8 cellular contexts compared by ENCODE assay signal in genomic region chr2:234500394-234501006, GRCh38. TPM values are rescaled to one million over a fixed set of nuclear protein-coding genes. Genes with fewer than 3 reads are reported as not detected.
A peak's percentile ranks its signal among the peaks of the same experiment; 100 is the strongest.
DNase-seq lines count a peak whose midpoint lies in the region; ATAC-seq and TF ChIP-seq lines count a peak whose summit lies in the region.

No MANE protein-coding gene starts in this region.

- intact Hi-C loops in lower lobe of right lung (cut with DNase I): no loop called here

- H3K4me1 Mint-ChIP-seq in chondrocyte (ENCODE audit: low read depth): peaks cover 21% of the 10 kb centered on the region

- H3K27ac Mint-ChIP-seq in chondrocyte (ENCODE audit: unreplicated experiment): no peak overlapping the region

- no peaks in the 10 kb centered on the region for H3K27me3 ChIP-seq in lower lobe of right lung (ENCODE audit: low read depth)

- no peak overlapping the region for H3K4me3 Mint-ChIP-seq in chondrocyte (ENCODE audit: unreplicated experiment)

- H3K27ac ChIP-seq in lower lobe of right lung: no peak overlapping the region

- H3K27me3 Mint-ChIP-seq in chondrocyte (ENCODE audit: low read depth): no peaks in the 10 kb centered on the region

- H3K36me3 ChIP-seq in lower lobe of right lung: no peaks in the 10 kb centered on the region

- H3K9me3 ChIP-seq in lower lobe of right lung: no peaks in the 10 kb centered on the region

- peak; percentile 46 for ATAC-seq in HG02623 (IDR thresholded peaks at IDR 0.05; ENCODE audit: unreplicated experiment)
- peak; percentile 58 to 71 for ATAC-seq in lower lobe of right lung
- ATAC-seq in stimulated activated naive CD8-positive, alpha-beta T cell treated with anti-CD3 and anti-CD28 coated beads, Interleukin-15, Interleukin-2, amounts not matched to agents 100 U/mL and 50 U/mL, for 24 hours: peak; percentile 59

- peaks cover 13% of the 10 kb centered on the region for H3K4me1 ChIP-seq in lower lobe of right lung

- peak; percentile 90 for TF ChIP-seq CTCF in chondrocyte (IDR thresholded peaks at IDR 0.05)
- peak; percentile 67 for TF ChIP-seq CTCF in lower lobe of right lung (IDR thresholded peaks at IDR 0.05)

- DNase-seq in NCI-H2081 (lab: John Stamatoyannopoulos, UW): peak; percentile 36 to 70
- DNase-seq in NCI-H2081 treated with DMSO at 0.1 percent for 48 hours (lab: John Stamatoyannopoulos, UW): no peak
- peak; percentile 78 for DNase-seq in NCI-H1694 treated with DMSO at 0.1 percent for 48 hours (lab: John Stamatoyannopoulos, UW)
- DNase-seq in activated CD4-positive, CD25-positive, alpha-beta regulatory T cell treated with anti-CD3 and anti-CD28 coated beads, Interleukin-2, amount 50 U/mL, for 16 hours (ENCODE audit: low read depth, low spot score): peak; percentile 61
- DNase-seq in chondrocyte (ENCODE audit: low spot score): no peak
- DNase-seq in lower lobe of right lung: peak; percentile 74
- peak; percentile 70 for DNase-seq in stimulated activated naive CD8-positive, alpha-beta T cell treated with anti-CD3 and anti-CD28 coated beads, Interleukin-15, Interleukin-2, amounts not matched to agents 100 U/mL and 50 U/mL, for 24 hours

- no peaks in the 10 kb centered on the region for H3K9me3 Mint-ChIP-seq in chondrocyte (ENCODE audit: low read depth)

- no peak overlapping the region for H3K4me3 ChIP-seq in lower lobe of right lung

- peaks cover 7% of the 10 kb centered on the region for H3K36me3 Mint-ChIP-seq in chondrocyte (ENCODE audit: low read depth)

RNA-seq across cellular contexts. Expression of gene ARL4C, which starts 3.6 kb away (rescaled TPM):
- total RNA-seq in chondrocyte (16.4 to 129 TPM (median 127 TPM) in 3 replicates), lower lobe of right lung (13.4 TPM)

Comparison
In these comparisons a context has a peak if more than half of its experiments do, and no peak if none do; other contexts are left out.
1. DNase-seq: peak in NCI-H2081 (2 of 2), NCI-H1694 treated with DMSO at 0.1 percent for 48 hours (single experiment), activated CD4-positive, CD25-positive, alpha-beta regulatory T cell treated with anti-CD3 and anti-CD28 coated beads, Interleukin-2, amount 50 U/mL, for 16 hours (single experiment), lower lobe of right lung (single experiment) and stimulated activated naive CD8-positive, alpha-beta T cell treated with anti-CD3 and anti-CD28 coated beads, Interleukin-15, Interleukin-2, amounts not matched to agents 100 U/mL and 50 U/mL, for 24 hours (single experiment); none in NCI-H2081 treated with DMSO at 0.1 percent for 48 hours (single experiment) and chondrocyte (single experiment).
2. Peak in every context shown above with its lines, with median percentiles within 50 percentile points of each other: ATAC-seq.